Comparison of ENCODE assay signal across 11 cellular contexts in the genomic region with DNA sequence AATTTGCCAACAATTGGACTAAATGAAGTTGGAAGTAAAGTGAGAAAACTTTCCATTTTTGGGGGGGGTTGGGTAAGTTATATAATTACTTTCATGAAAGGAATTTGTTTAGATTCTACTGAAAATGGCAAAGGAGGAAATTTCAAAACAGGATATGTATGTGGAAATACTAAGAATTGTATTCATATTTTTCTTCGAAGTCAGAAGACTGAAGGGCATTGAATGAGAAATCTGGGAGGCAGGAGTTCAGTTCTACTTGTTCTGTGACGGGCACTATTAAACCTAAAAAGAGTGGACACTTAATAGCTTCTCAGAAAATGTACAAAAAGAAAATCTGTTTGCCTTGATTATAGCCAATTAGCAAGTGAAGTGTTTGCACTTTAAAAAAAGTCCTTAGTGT.
DNase-seq lines count a peak whose midpoint lies in the region; ATAC-seq and TF ChIP-seq lines count a peak whose summit lies in the region.
"Had no signal": no experiment of that assay in that cellular context is flagged by ENCODE, and none has a peak within 500 bp of the region (broad histone marks: within the 10 kb centered on the region; RNA-seq: fewer than 3 reads in every experiment).

No MANE protein-coding gene starts in this region.

- H4K20me1 ChIP-seq in smooth muscle cell (ENCODE audit: low read depth): no peaks in the 10 kb centered on the region

- H3K4me3 ChIP-seq in SJSA1 (no peak overlapping the region), fibroblast of mammary gland (ENCODE audit: control insufficient read depth, low read depth, low read length) (no peak overlapping the region), smooth muscle cell (no peak overlapping the region), tibial nerve (no peak overlapping the region)

- no peak for TF ChIP-seq EP300 in tibial nerve (IDR thresholded peaks at IDR 0.05)

- peak overlapping the region; percentile 30 for H2AFZ ChIP-seq in smooth muscle cell (ENCODE audit: low read depth)

- peak overlapping the region; percentile 7 for H3K27ac Mint-ChIP-seq in activated naive CD8-positive, alpha-beta T cell
- H3K27ac Mint-ChIP-seq in activated naive CD8-positive, alpha-beta T cell treated with anti-CD3 and anti-CD28 coated beads for 36 hours: no peak overlapping the region

- no peak for ATAC-seq in GM19452 (IDR thresholded peaks at IDR 0.05; ENCODE audit: unreplicated experiment)

- TF ChIP-seq CTCF in fibroblast of mammary gland (conservative IDR thresholded peaks at IDR 0.05; ENCODE audit: control insufficient read depth, insufficient read depth, low read depth, low read length): no peak
- no peak for TF ChIP-seq CTCF in smooth muscle cell (IDR thresholded peaks at IDR 0.05; ENCODE audit: borderline replicate concordance, insufficient read depth, poor library complexity, severe bottlenecking)
- TF ChIP-seq CTCF in tibial nerve (IDR thresholded peaks at IDR 0.05): no peak

- H3K4me2 ChIP-seq in smooth muscle cell: peak overlapping the region; percentile 76

- 44% methylated on average over 2 of the region's 2 CpGs for WGBS in smooth muscle cell (ENCODE audit: low lambda C conversion rate)
- WGBS in tibial nerve, 2 donors: 29 to 36% methylated on average over 2 of the region's 2 CpGs

- H3K27ac ChIP-seq in SJSA1 (0 out of 2 replicates have a peak overlapping the region, but pooled peaks have one; percentile 21), smooth muscle cell (ENCODE audit: low read depth) (peak overlapping the region; percentile 19), tibial nerve (no peak overlapping the region)

- H3K36me3 Mint-ChIP-seq in activated naive CD8-positive, alpha-beta T cell: peaks cover 5% of the 10 kb centered on the region
- peaks cover 18% of the 10 kb centered on the region for H3K36me3 Mint-ChIP-seq in activated naive CD8-positive, alpha-beta T cell treated with anti-CD3 and anti-CD28 coated beads for 36 hours

- no peak for TF ChIP-seq POLR2A in tibial nerve (IDR thresholded peaks at IDR 0.05)

- DNase-seq in activated naive CD8-positive, alpha-beta T cell treated with anti-CD3 and anti-CD28 coated beads for 36 hours: no peak
- peak in 1 of 2 experiments; percentile 13 for DNase-seq in SJSA1 (ENCODE audit: low read depth in 1 of 2, low spot score in 2 of 2)
- DNase-seq in fibroblast of mammary gland (ENCODE audit: low read depth): peak; percentile 62
- DNase-seq in smooth muscle cell (lab: John Stamatoyannopoulos, UW; ENCODE audit: unreplicated experiment): no peak
- no peak for DNase-seq in tibial nerve (ENCODE audit: low spot score in 2 of 2)
- DNase-seq in middle frontal gyrus (ENCODE audit: extremely low spot score, low spot score): no peak
- DNase-seq: activated effector memory CD4-positive, alpha-beta T cell treated with anti-CD3 and anti-CD28 coated beads, Interleukin-2, amount 50 U/mL, for 16 hours; effector memory CD4-positive, alpha-beta T cell; NCI-H1417 treated with DMSO at 0.1 percent for 48 hours had no signal

- no peak overlapping the region for H3K9ac ChIP-seq in smooth muscle cell (ENCODE audit: low read depth)

- no peaks in the 10 kb centered on the region for H3K9me3 Mint-ChIP-seq in activated naive CD8-positive, alpha-beta T cell (ENCODE audit: low read depth)
- no peaks in the 10 kb centered on the region for H3K9me3 Mint-ChIP-seq in activated naive CD8-positive, alpha-beta T cell treated with anti-CD3 and anti-CD28 coated beads for 36 hours

- H3K36me3 ChIP-seq in SJSA1 (0 out of 2 replicates have a peak, but pooled peaks cover 4% of the 10 kb centered on the region), smooth muscle cell (ENCODE audit: low read depth) (no peaks in the 10 kb centered on the region), tibial nerve (no peaks in the 10 kb centered on the region)

- H3K4me1 ChIP-seq in SJSA1 (replicated peaks): peaks cover 16% of the 10 kb centered on the region
- peaks cover 15% of the 10 kb centered on the region for H3K4me1 ChIP-seq in smooth muscle cell (ENCODE audit: low read depth)
- peaks cover 0 to 19% (median 10%) of the 10 kb centered on the region in 4 donors for H3K4me1 ChIP-seq in tibial nerve

- no peak overlapping the region for H3K4me3 Mint-ChIP-seq in activated naive CD8-positive, alpha-beta T cell
- H3K4me3 Mint-ChIP-seq in activated naive CD8-positive, alpha-beta T cell treated with anti-CD3 and anti-CD28 coated beads for 36 hours: no peak overlapping the region

- no peaks in the 10 kb centered on the region for H3K9me3 ChIP-seq in SJSA1 (replicated peaks)
- H3K9me3 ChIP-seq in smooth muscle cell (replicated peaks; ENCODE audit: low read depth): no peaks in the 10 kb centered on the region
- no peaks in the 10 kb centered on the region for H3K9me3 ChIP-seq in tibial nerve

- H3K79me2 ChIP-seq in smooth muscle cell (ENCODE audit: low read depth): no peaks in the 10 kb centered on the region

- H3K27me3 ChIP-seq in SJSA1 (replicated peaks) (no peaks in the 10 kb centered on the region), smooth muscle cell (ENCODE audit: low read depth) (no peaks in the 10 kb centered on the region), tibial nerve (no peaks in the 10 kb centered on the region)

- H3K27me3 Mint-ChIP-seq in activated naive CD8-positive, alpha-beta T cell: no peaks in the 10 kb centered on the region
- no peaks in the 10 kb centered on the region for H3K27me3 Mint-ChIP-seq in activated naive CD8-positive, alpha-beta T cell treated with anti-CD3 and anti-CD28 coated beads for 36 hours

- H3K4me1 Mint-ChIP-seq in activated naive CD8-positive, alpha-beta T cell (ENCODE audit: low read depth): peaks cover 24% of the 10 kb centered on the region
- peaks cover 20% of the 10 kb centered on the region for H3K4me1 Mint-ChIP-seq in activated naive CD8-positive, alpha-beta T cell treated with anti-CD3 and anti-CD28 coated beads for 36 hours

- H3F3A ChIP-seq in smooth muscle cell (ENCODE audit: low read depth): no peaks in the 10 kb centered on the region

Comparison
In these comparisons a context has a peak if more than half of its experiments do, and no peak if none do; other contexts are left out.
1. H3K27ac ChIP-seq: peak in SJSA1 (single experiment) and smooth muscle cell (single experiment); none in tibial nerve (0 of 4).